21 cellular contexts compared by ENCODE assay signal in the genomic region with DNA sequence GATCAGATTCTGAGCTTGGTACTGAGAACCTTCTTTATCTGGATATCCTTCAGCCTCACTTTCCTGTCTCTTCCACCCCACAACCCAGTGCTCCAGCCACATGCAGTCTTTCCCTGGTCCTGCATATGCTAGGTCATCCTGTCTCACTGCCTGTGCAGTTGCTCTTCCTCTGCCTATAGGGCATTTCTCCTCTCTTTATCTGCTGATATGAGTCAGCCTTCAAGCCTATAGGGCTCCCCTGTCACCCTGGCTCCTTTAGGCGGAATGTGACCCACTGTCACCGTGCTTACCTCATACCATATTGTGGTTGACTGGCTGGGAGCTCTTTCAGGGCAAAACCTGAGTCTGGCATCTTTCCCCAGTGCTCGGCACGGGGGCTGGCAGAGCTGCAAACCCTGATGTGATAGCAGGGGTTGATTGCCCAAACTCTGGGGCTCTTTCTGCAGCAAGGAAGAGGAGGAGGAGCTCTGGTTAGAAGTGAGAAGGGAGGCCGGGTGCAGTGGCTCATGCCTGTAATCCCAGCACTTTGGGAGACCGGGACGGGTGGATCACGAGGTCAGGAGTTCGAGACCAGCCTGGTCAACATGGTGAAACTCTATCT. TPM values are rescaled to one million over a fixed set of nuclear protein-coding genes. Genes with fewer than 3 reads are reported as not detected.
DNase-seq lines count a peak whose midpoint lies in the region; FAIRE-seq and TF ChIP-seq lines count a peak whose summit lies in the region.
"Had no signal": no experiment of that assay in that cellular context is flagged by ENCODE, and none has a peak within 500 bp of the region (broad histone marks: within the 10 kb centered on the region; RNA-seq: fewer than 3 reads in every experiment).

No MANE protein-coding gene starts in this region.

- no peak overlapping the region for H3K4me2 ChIP-seq in keratinocyte (ENCODE audit: control insufficient read depth, extremely low read depth, insufficient read depth, low read depth, low read length)

- no peak overlapping the region for H3K27ac ChIP-seq in keratinocyte (ENCODE audit: control insufficient read depth, insufficient read depth, low read length)
- H3K27ac ChIP-seq: GM23248 had no signal

- peak; percentile 57 for DNase-seq in Daoy (ENCODE audit: low read depth)
- DNase-seq in HTR-8/SVneo (ENCODE audit: insufficient read length, low spot score), result peak; percentile 50
- peak; percentile 52 for DNase-seq in T1000 (lab: John Stamatoyannopoulos, UW)
- DNase-seq in keratinocyte (ENCODE audit: low read depth, low spot score), result no peak
- DNase-seq in medulla oblongata (ENCODE audit: extremely low spot score), result no peak
- no peak for DNase-seq in immature natural killer cell
- DNase-seq in LoVo (ENCODE audit: low spot score), result no peak
- DNase-seq: activated gamma-delta T cell treated with Interleukin-2 at 50 U/mL for 16 hours; AML-193; amniotic stem cell; effector memory CD4-positive, alpha-beta T cell; GM23248; head of caudate nucleus; KG1; midbrain; NCI-H1417 treated with DMSO at 0.1 percent for 48 hours; NCI-H2171; NCI-H82; RPMI8226; stimulated activated CD4-positive, alpha-beta T cell treated with anti-CD3 and anti-CD28 coated beads, Interleukin-2, amount 100 ng/mL, for 24 hours had no signal

- no peak overlapping the region for H2AFZ ChIP-seq in keratinocyte (ENCODE audit: control insufficient read depth, low read length)
- H2AFZ ChIP-seq: GM23248 had no signal

- no peaks in the 10 kb centered on the region for H3K9me1 ChIP-seq in keratinocyte (ENCODE audit: control insufficient read depth, extremely low read depth, insufficient read depth, low read length)

- no peaks in the 10 kb centered on the region for H3K4me1 Mint-ChIP-seq in immature natural killer cell

- H3K27ac Mint-ChIP-seq in immature natural killer cell, result no peak overlapping the region

- H3K27me3 Mint-ChIP-seq in immature natural killer cell (ENCODE audit: low read depth in 3 of 3), result peaks cover 0 to 2% (median 1%) of the 10 kb centered on the region in 3 donors

- no peak for TF ChIP-seq CTCF in keratinocyte (optimal IDR thresholded peaks at IDR 0.05 in 1 of 3, IDR thresholded peaks at IDR 0.05 in 1 of 3, conservative IDR thresholded peaks at IDR 0.05 in 1 of 3; ENCODE audit: extremely low read depth in 1 of 3, insufficient read depth in 2 of 3, low read length in 3 of 3)

- H4K20me1 ChIP-seq in keratinocyte (ENCODE audit: control insufficient read depth, extremely low read depth, insufficient read depth, low read length), result no peaks in the 10 kb centered on the region

- dilution Hi-C loops in keratinocyte (cut with MboI; ENCODE audit: extremely low pct_ligation_motif_present, low sequenced_read_pairs), result no loop called here

- no peaks in the 10 kb centered on the region for H3K79me2 ChIP-seq in keratinocyte (ENCODE audit: control insufficient read depth, insufficient read depth, low read length)

- no peak overlapping the region for H3K4me3 ChIP-seq in keratinocyte (ENCODE audit: control insufficient read depth in 2 of 3, extremely low read depth in 1 of 3, insufficient read depth in 2 of 3, low read depth in 1 of 3, low read length in 3 of 3)
- H3K4me3 ChIP-seq: GM23248 had no signal

- no peaks in the 10 kb centered on the region for H3K36me3 Mint-ChIP-seq in immature natural killer cell

- no peaks in the 10 kb centered on the region for H3K27me3 ChIP-seq in keratinocyte (ENCODE audit: control insufficient read depth, extremely low read depth, insufficient read depth, low read length)

- no peak overlapping the region for H3K9ac ChIP-seq in keratinocyte (ENCODE audit: control insufficient read depth, extremely low read depth, insufficient read depth, low read length)
- H3K9ac ChIP-seq: GM23248 had no signal

- H3K9me3 ChIP-seq in keratinocyte (ENCODE audit: control insufficient read depth, low read depth, low read length), result no peaks in the 10 kb centered on the region

- H3K9me3 Mint-ChIP-seq in immature natural killer cell, result no peaks in the 10 kb centered on the region

- FAIRE-seq in HTR-8/SVneo (lab: Jason Lieb, UNC) (peak; percentile 82), keratinocyte (lab: Jason Lieb, UNC) (peak; percentile 29)
- FAIRE-seq: D721Med had no signal

- H3K4me1 ChIP-seq in keratinocyte (ENCODE audit: control insufficient read depth, extremely low read depth, insufficient read depth, low read length), result no peaks in the 10 kb centered on the region

- H3K36me3 ChIP-seq in keratinocyte (ENCODE audit: control insufficient read depth in 2 of 2, extremely low read depth in 1 of 2, insufficient read depth in 2 of 2, low read length in 2 of 2), result no peaks in the 10 kb centered on the region

- H3K4me3 Mint-ChIP-seq in immature natural killer cell, result no peak overlapping the region

RNA-seq across cellular contexts. Expression of gene MEI1, which starts 26.3 kb away (rescaled TPM):
- 0.42 and 0.63 TPM in 2 replicates for total RNA-seq in Daoy (2014; rRNA removed; shearing (Covaris generic))
- polyA plus RNA-seq in keratinocyte (0.10 TPM in 1 of 3 replicates, not detected in the others), immature natural killer cell (100 to 1,000 TPM; 122 to 250 (median 178) TPM)
- polyA plus RNA-seq in keratinocyte (2011; ENCODE audit: low read depth), result not detected
- polyA plus RNA-seq in keratinocyte (2011; cell fraction: cytosol; rRNA removed), result not detected in 2 replicates
- polyA plus RNA-seq in keratinocyte (2011; cell fraction: nucleus; rRNA removed), result 0.17 TPM in 1 of 2 replicates, not detected in the other
- not detected in 2 replicates for polyA plus RNA-seq in keratinocyte (2012; ENCODE audit: low replicate concordance)
- polyA minus RNA-seq in keratinocyte, result not detected in 3 replicates
- polyA minus RNA-seq in keratinocyte (2011; cell fraction: cytosol; rRNA and poly(A)+ RNA removed), result not detected
- not detected in 2 replicates for polyA minus RNA-seq in keratinocyte (2011; cell fraction: nucleus; rRNA and poly(A)+ RNA removed)

RNA-seq across cellular contexts. Expression of gene SNU13, which starts 36.9 kb away (rescaled TPM):
- total RNA-seq in Daoy (2014; rRNA removed; shearing (Covaris generic)), result 98.1 and 98.8 TPM in 2 replicates
- polyA plus RNA-seq in keratinocyte, result 230 to 277 TPM (median 251 TPM) in 3 replicates
- polyA plus RNA-seq in keratinocyte (2011; ENCODE audit: low read depth), result 31.7 TPM
- polyA plus RNA-seq in keratinocyte (2011; cell fraction: cytosol; rRNA removed), result 309 and 339 TPM in 2 replicates
- 104 and 120 TPM in 2 replicates for polyA plus RNA-seq in keratinocyte (2011; cell fraction: nucleus; rRNA removed)
- polyA plus RNA-seq in keratinocyte (2012; ENCODE audit: low replicate concordance), result 193 and 196 TPM in 2 replicates
- polyA minus RNA-seq in keratinocyte, result 123 to 175 TPM (median 162 TPM) in 3 replicates
- 95.7 TPM for polyA minus RNA-seq in keratinocyte (2011; cell fraction: cytosol; rRNA and poly(A)+ RNA removed)
- polyA minus RNA-seq in keratinocyte (2011; cell fraction: nucleus; rRNA and poly(A)+ RNA removed), result 24.0 and 27.8 TPM in 2 replicates
- polyA plus RNA-seq in immature natural killer cell, result 100 to 1,000 TPM; 190 to 209 (median 192) TPM

Comparison
In these comparisons a context has a peak if more than half of its experiments do, and no peak if none do; other contexts are left out.
1. DNase-seq: peak in Daoy (single experiment), HTR-8/SVneo (single experiment) and T1000 (single experiment); none in keratinocyte (single experiment), medulla oblongata (single experiment), immature natural killer cell (0 of 3) and LoVo (single experiment).
2. RNA of gene MEI1, which starts 26.3 kb away (polyA plus RNA-seq): 122 to 250 TPM in immature natural killer cell; 0.10 to 0.17 TPM in keratinocyte; every median in the first group is over 100 times any median in the second.